Comparison of ENCODE assay signal across 9 cellular contexts in the genomic region with DNA sequence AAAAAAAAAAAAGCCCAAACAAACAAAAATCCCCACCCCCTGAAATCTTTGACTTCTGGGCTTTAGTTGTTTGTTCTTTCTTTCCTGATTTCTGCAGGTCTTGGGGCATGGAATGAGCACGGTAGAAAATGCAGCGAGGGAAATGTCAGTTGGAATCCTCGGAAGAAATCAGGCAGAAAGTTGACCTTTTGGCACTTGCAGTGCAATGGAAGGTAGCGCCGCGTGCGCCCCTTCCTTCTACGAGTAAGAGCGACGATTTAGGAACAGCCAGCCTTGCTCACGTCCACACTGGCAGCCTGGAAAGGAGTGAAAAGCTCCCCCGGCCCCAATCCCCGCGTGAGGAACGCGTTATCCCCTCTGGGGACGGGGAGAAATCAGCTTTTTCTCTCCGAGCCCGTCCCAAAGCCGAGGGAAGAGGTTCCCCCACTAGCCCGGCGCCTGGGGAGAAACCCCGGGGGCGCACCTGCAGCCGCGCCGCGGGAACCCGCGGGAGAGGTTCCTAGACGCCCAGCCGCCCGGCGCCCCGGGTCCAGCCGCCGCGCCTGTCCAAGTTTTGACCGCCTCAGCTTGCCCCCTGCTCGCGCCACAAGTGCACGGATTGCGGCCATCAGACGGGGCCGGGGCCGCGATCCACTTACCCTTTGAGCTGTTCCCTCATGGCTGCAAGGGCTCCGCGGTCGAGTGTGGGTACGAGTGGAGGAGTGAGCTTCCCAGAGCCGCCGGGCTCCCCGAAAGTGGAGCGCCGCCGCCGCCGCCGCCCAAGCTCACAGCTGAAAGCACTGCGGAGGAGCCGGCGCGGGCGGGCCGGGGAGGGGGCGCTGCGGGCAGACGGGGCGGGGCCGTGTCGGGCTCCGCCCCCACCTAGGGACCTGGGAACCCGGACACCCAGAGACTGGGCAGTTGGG.
DNase-seq lines count a peak whose midpoint lies in the region; ATAC-seq and TF ChIP-seq lines count a peak whose summit lies in the region.
"Had no signal": no experiment of that assay in that cellular context is flagged by ENCODE, and none has a peak within 500 bp of the region (broad histone marks: within the 10 kb centered on the region; RNA-seq: fewer than 3 reads in every experiment).

No MANE protein-coding gene starts in this region.

- peaks cover 22% of the 10 kb centered on the region for H3K27me3 Mint-ChIP-seq in activated CD8-positive, alpha-beta memory T cell treated with anti-CD3 and anti-CD28 coated beads, Interleukin-2, amount 10 ng/mL, durations not matched to agents 7 days and 5 days

- H3K9me3 Mint-ChIP-seq in activated CD8-positive, alpha-beta memory T cell treated with anti-CD3 and anti-CD28 coated beads, Interleukin-2, amount 10 ng/mL, durations not matched to agents 7 days and 5 days (ENCODE audit: low read depth): no peaks in the 10 kb centered on the region
- H3K9me3 Mint-ChIP-seq: activated naive CD4-positive, alpha-beta T cell treated with anti-CD3 and anti-CD28 coated beads, Interleukin-2, amount 50 U/mL, for 24 hours had no signal

- ATAC-seq in HG03558 (IDR thresholded peaks at IDR 0.05; ENCODE audit: extremely low read depth, unreplicated experiment) (peak; percentile 79), omental fat pad (ENCODE audit: low FRiP score) (peak; percentile 85)
- ATAC-seq in activated CD8-positive, alpha-beta memory T cell treated with anti-CD3 and anti-CD28 coated beads, Interleukin-2, amount 10 ng/mL, durations not matched to agents 7 days and 5 days: no peak

- peak overlapping the region; percentile 22 for H3K4me3 Mint-ChIP-seq in activated CD8-positive, alpha-beta memory T cell treated with anti-CD3 and anti-CD28 coated beads, Interleukin-2, amount 10 ng/mL, durations not matched to agents 7 days and 5 days

- CTCF ChIA-PET in activated CD8-positive, alpha-beta memory T cell treated with anti-CD3 and anti-CD28 coated beads, Interleukin-2, amount 10 ng/mL, durations not matched to agents 7 days and 5 days (lab: Charles Lee): no interaction called here

- H3K4me1 Mint-ChIP-seq in activated CD8-positive, alpha-beta memory T cell treated with anti-CD3 and anti-CD28 coated beads, Interleukin-2, amount 10 ng/mL, durations not matched to agents 7 days and 5 days: peaks cover 2% of the 10 kb centered on the region

- DNase-seq in GM03348 (ENCODE audit: low spot score) (peak; percentile 82), GM20000 (ENCODE audit: low spot score) (peak; percentile 81), glomerular visceral epithelial cell (ENCODE audit: extremely low spot score) (peak; percentile 57), omental fat pad (ENCODE audit: low spot score) (no peak), inferior parietal cortex (ENCODE audit: extremely low spot score) (no peak), putamen (ENCODE audit: low spot score) (no peak)
- DNase-seq in activated CD8-positive, alpha-beta memory T cell treated with anti-CD3 and anti-CD28 coated beads, Interleukin-2, amount 10 ng/mL, durations not matched to agents 7 days and 5 days: no peak

- no peak overlapping the region for H3K27ac Mint-ChIP-seq in activated CD8-positive, alpha-beta memory T cell treated with anti-CD3 and anti-CD28 coated beads, Interleukin-2, amount 10 ng/mL, durations not matched to agents 7 days and 5 days
- H3K27ac Mint-ChIP-seq: activated naive CD4-positive, alpha-beta T cell treated with anti-CD3 and anti-CD28 coated beads, Interleukin-2, amount 50 U/mL, for 24 hours had no signal

- H3K36me3 Mint-ChIP-seq in activated CD8-positive, alpha-beta memory T cell treated with anti-CD3 and anti-CD28 coated beads, Interleukin-2, amount 10 ng/mL, durations not matched to agents 7 days and 5 days: no peaks in the 10 kb centered on the region
- H3K36me3 Mint-ChIP-seq: activated naive CD4-positive, alpha-beta T cell treated with anti-CD3 and anti-CD28 coated beads, Interleukin-2, amount 50 U/mL, for 24 hours had no signal

- TF ChIP-seq CTCF in GM20000 (IDR thresholded peaks at IDR 0.05; ENCODE audit: extremely low read depth, missing control alignments): no peak
- no peak for TF ChIP-seq CTCF in omental fat pad (IDR thresholded peaks at IDR 0.05)

Comparison
In these comparisons a context has a peak if more than half of its experiments do, and no peak if none do; other contexts are left out.
1. DNase-seq: peak in GM03348 (single experiment), GM20000 (single experiment) and glomerular visceral epithelial cell (single experiment); none in activated CD8-positive, alpha-beta memory T cell treated with anti-CD3 and anti-CD28 coated beads, Interleukin-2, amount 10 ng/mL, durations not matched to agents 7 days and 5 days (single experiment), omental fat pad (single experiment), inferior parietal cortex (single experiment) and putamen (single experiment).